16 cellular contexts compared by ENCODE assay signal in the genomic region with DNA sequence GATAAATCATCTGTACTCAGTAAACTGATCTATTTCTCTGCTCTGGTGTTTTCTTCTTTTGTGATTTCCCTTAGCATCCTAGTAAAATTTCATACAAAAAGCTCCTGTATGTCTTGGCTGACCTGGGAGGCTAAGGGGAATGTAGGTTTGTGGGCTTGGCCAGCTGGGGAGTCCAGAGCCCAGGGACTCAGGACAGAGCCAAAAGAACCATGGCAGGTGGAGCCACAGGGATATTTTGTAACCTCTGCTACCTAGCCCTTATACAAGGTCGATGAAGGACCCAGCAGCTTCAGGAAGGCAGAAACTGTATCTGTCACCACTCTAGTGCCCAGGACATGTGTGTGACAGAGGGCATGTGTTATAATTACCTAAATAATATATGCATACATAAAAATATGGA. TPM values are rescaled to one million over a fixed set of nuclear protein-coding genes. Genes with fewer than 3 reads are reported as not detected.
DNase-seq lines count a peak whose midpoint lies in the region; ATAC-seq, FAIRE-seq and TF ChIP-seq lines count a peak whose summit lies in the region.
"Had no signal": no experiment of that assay in that cellular context is flagged by ENCODE, and none has a peak within 500 bp of the region (broad histone marks: within the 10 kb centered on the region; RNA-seq: fewer than 3 reads in every experiment).

No MANE protein-coding gene starts in this region.

- H3K36me3 ChIP-seq in neural progenitor cell, result no peaks in the 10 kb centered on the region
- no peaks in the 10 kb centered on the region for H3K36me3 ChIP-seq in small intestine (ENCODE audit: control insufficient read depth in 2 of 2, insufficient read depth in 2 of 2, low read length in 2 of 2)
- H3K36me3 ChIP-seq: HAP-1 had no signal

- peak overlapping the region; percentile 8 for H3K27ac Mint-ChIP-seq in T-helper 1 cell treated with Interleukin-12 subunit alpha and Interleukin-12 subunit beta and Interleukin-4 antibody, amounts not matched to agents 30 μg/mL and 1 μg/mL, for 36 hours
- peak overlapping the region; percentile 35 for H3K27ac Mint-ChIP-seq in neural progenitor cell
- H3K27ac Mint-ChIP-seq: CD4-positive, alpha-beta memory T cell had no signal

- peaks cover 4% of the 10 kb centered on the region for H3F3A ChIP-seq in neural progenitor cell (ENCODE audit: low read depth)

- H3K36me3 Mint-ChIP-seq in T-helper 1 cell treated with Interleukin-12 subunit alpha and Interleukin-12 subunit beta and Interleukin-4 antibody, amounts not matched to agents 30 μg/mL and 1 μg/mL, for 36 hours (ENCODE audit: low read depth), result peaks cover 12% of the 10 kb centered on the region
- H3K36me3 Mint-ChIP-seq in neural progenitor cell, result peaks cover 3% of the 10 kb centered on the region
- H3K36me3 Mint-ChIP-seq: CD4-positive, alpha-beta memory T cell had no signal

- peaks cover 3% of the 10 kb centered on the region for H3K4me1 Mint-ChIP-seq in T-helper 1 cell treated with Interleukin-12 subunit alpha and Interleukin-12 subunit beta and Interleukin-4 antibody, amounts not matched to agents 30 μg/mL and 1 μg/mL, for 36 hours (ENCODE audit: low read depth)
- peaks cover 19% of the 10 kb centered on the region for H3K4me1 Mint-ChIP-seq in neural progenitor cell

- H3K4me1 ChIP-seq in neural progenitor cell, result peaks cover 10% of the 10 kb centered on the region
- peaks cover 2% of the 10 kb centered on the region in 2 donors for H3K4me1 ChIP-seq in small intestine (ENCODE audit: control insufficient read depth in 2 of 2, insufficient read depth in 1 of 2, low read depth in 1 of 2, low read length in 1 of 2)

- no peak for FAIRE-seq in small intestine (lab: Jason Lieb, UNC)
- FAIRE-seq: GM12892, HTR-8/SVneo had no signal

- no peaks in the 10 kb centered on the region for H4K20me1 ChIP-seq in neural progenitor cell (ENCODE audit: low read depth)

- H3K27ac ChIP-seq in neural progenitor cell (no peak overlapping the region), small intestine (ENCODE audit: low read depth in 1 of 2, low read length in 1 of 2) (no peak overlapping the region)
- H3K27ac ChIP-seq: 22Rv1 had no signal

- no peaks in the 10 kb centered on the region for H3K9me3 ChIP-seq in neural progenitor cell (ENCODE audit: low read depth)
- H3K9me3 ChIP-seq in small intestine (ENCODE audit: control insufficient read depth, low read depth), result no peaks in the 10 kb centered on the region
- H3K9me3 ChIP-seq: HAP-1 had no signal

- H3K9ac ChIP-seq in neural progenitor cell, result no peak overlapping the region

- peaks cover 5% of the 10 kb centered on the region for H3K9me3 Mint-ChIP-seq in T-helper 1 cell treated with Interleukin-12 subunit alpha and Interleukin-12 subunit beta and Interleukin-4 antibody, amounts not matched to agents 30 μg/mL and 1 μg/mL, for 36 hours
- H3K9me3 Mint-ChIP-seq in neural progenitor cell, result peaks cover 7% of the 10 kb centered on the region
- H3K9me3 Mint-ChIP-seq: CD4-positive, alpha-beta memory T cell had no signal

- DNase-seq in T-helper 1 cell, result no peak
- DNase-seq in left lobe of liver (ENCODE audit: low spot score), result no peak
- no peak for DNase-seq in neural progenitor cell (ENCODE audit: low spot score)
- no peak for DNase-seq in CD1c-positive myeloid dendritic cell (ENCODE audit: extremely low spot score)
- no peak for DNase-seq in small intestine
- DNase-seq: CD4-positive, alpha-beta memory T cell; DMS153; DND-41; GDM1; GOT3 had no signal

- WGBS in small intestine, 3 donors, result 64 to 90% (median 72%) methylated on average over 1 of the region's 1 CpG

- no peak for TF ChIP-seq CTCF in neural progenitor cell (IDR thresholded peaks at IDR 0.05)

- ATAC-seq in left lobe of liver (peak; percentile 73), HG03135 (IDR thresholded peaks at IDR 0.05; ENCODE audit: unreplicated experiment) (no peak)

- H3K4me2 ChIP-seq in neural progenitor cell, result no peak overlapping the region

- H3K4me3 ChIP-seq in neural progenitor cell (no peak overlapping the region), small intestine (ENCODE audit: low read depth in 1 of 2, low read length in 2 of 2) (no peak overlapping the region)
- H3K4me3 ChIP-seq: HAP-1 had no signal

- H3K4me3 Mint-ChIP-seq in T-helper 1 cell treated with Interleukin-12 subunit alpha and Interleukin-12 subunit beta and Interleukin-4 antibody, amounts not matched to agents 30 μg/mL and 1 μg/mL, for 36 hours, result no peak overlapping the region
- H3K4me3 Mint-ChIP-seq in neural progenitor cell, result no peak overlapping the region
- H3K4me3 Mint-ChIP-seq: CD4-positive, alpha-beta memory T cell had no signal

- no peaks in the 10 kb centered on the region for H3K27me3 ChIP-seq in neural progenitor cell
- no peaks in the 10 kb centered on the region for H3K27me3 ChIP-seq in small intestine (ENCODE audit: control insufficient read depth in 2 of 2, insufficient read depth in 2 of 2, low read length in 2 of 2)

- H2AFZ ChIP-seq in neural progenitor cell (replicated peaks), result peak overlapping the region; percentile 93

- peaks cover 14% of the 10 kb centered on the region for H3K27me3 Mint-ChIP-seq in T-helper 1 cell treated with Interleukin-12 subunit alpha and Interleukin-12 subunit beta and Interleukin-4 antibody, amounts not matched to agents 30 μg/mL and 1 μg/mL, for 36 hours (ENCODE audit: low read depth)
- peaks cover 2% of the 10 kb centered on the region for H3K27me3 Mint-ChIP-seq in neural progenitor cell (ENCODE audit: insufficient read depth, low read depth)

- no peaks in the 10 kb centered on the region for H3K79me2 ChIP-seq in neural progenitor cell (ENCODE audit: low read depth)

RNA-seq across cellular contexts. Expression of a gene that starts 22.7 kb away (rescaled TPM):
- total RNA-seq in left lobe of liver (23.9 TPM), neural progenitor cell (ENCODE audit: low replicate concordance) (5.5 and 8.9 TPM in 2 replicates)
- 1 to 10 TPM; 5.1 to 8.7 (median 7.9) TPM for polyA plus RNA-seq in small intestine
